15 cellular contexts compared by ENCODE assay signal in the genomic region with DNA sequence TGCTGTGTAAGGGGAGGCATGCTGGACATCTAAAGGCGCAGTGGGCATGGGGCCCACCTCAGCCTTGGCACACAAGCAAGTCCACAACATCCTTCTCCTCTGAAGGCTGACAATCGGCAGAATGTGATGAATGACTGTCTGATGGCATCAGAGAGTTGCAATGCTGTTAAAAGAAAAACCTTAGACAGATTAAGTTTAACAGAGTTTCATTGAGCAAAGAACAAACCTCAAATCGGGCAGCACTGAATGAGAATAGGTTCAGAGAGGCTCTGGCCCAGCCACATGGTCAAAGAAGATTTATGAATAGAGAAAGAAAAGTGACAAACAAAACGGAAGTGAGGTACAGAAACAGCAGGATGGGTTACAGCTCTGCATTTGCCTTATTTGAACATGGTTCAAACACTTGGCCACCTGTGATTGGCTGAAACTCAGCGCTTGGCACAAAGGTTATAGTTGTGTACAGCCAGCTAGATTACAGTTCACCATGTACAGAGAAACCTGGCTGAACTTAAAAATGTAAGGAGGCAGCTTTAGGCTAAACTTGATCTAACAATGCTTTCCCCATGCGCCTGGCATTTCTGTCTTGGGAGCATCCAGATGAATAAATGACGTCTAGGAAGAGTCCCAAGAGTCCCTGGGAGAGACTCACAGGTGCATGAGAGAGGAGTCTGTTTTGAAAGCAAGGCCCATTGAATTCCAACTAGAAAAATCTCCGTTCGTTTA.
"Had no signal": no experiment of that assay in that cellular context is flagged by ENCODE, and none has a peak within 500 bp of the region (broad histone marks: within the 10 kb centered on the region; RNA-seq: fewer than 3 reads in every experiment).

No MANE protein-coding gene starts in this region.

- H3K36me3 ChIP-seq: esophagus muscularis mucosa, ovary, upper lobe of right lung had no signal

- H3K4me1 ChIP-seq: esophagus muscularis mucosa, upper lobe of right lung had no signal

- H3K4me1 Mint-ChIP-seq: activated B cell treated with CpG ODN at 0.5 μM for 24 hours; activated naive CD4-positive, alpha-beta T cell treated with anti-CD3 and anti-CD28 coated beads, Interleukin-2, amount 10 ng/mL, durations not matched to agents 7 days and 5 days had no signal

- H3K4me3 Mint-ChIP-seq: activated B cell treated with CpG ODN at 0.5 μM for 24 hours; activated CD8-positive, alpha-beta T cell treated with anti-CD3 and anti-CD28 coated beads for 36 hours; activated naive CD4-positive, alpha-beta T cell treated with anti-CD3 and anti-CD28 coated beads, Interleukin-2, amount 10 ng/mL, durations not matched to agents 7 days and 5 days; activated T-cell treated with anti-CD3 and anti-CD28 coated beads, Interleukin-2, amount 50 U/mL, for 24 hours; dendritic cell treated with granulocyte-macrophage colony-stimulating factor and Interleukin-4, amounts not matched to agents 40 ng/mL and 50 ng/mL, for 4 days; naive thymus-derived CD8-positive, alpha-beta T cell; stimulated activated naive B cell treated with anti-CD40 and anti-IgM and Interleukin-4, amounts not matched to agents 10 μg/mL and 1 μg/mL and 100 μg/mL, for 72 hours; T-helper 2 cell treated with Interferon-gamma antibody and Interleukin-4, amounts not matched to agents 5 μg/mL and 100 μg/mL, for 36 hours had no signal

- H3K27ac ChIP-seq: esophagus muscularis mucosa, ovary, upper lobe of right lung had no signal

- H3K9me3 Mint-ChIP-seq: activated CD8-positive, alpha-beta T cell treated with anti-CD3 and anti-CD28 coated beads for 36 hours; activated naive CD4-positive, alpha-beta T cell treated with anti-CD3 and anti-CD28 coated beads, Interleukin-2, amount 10 ng/mL, durations not matched to agents 7 days and 5 days; activated T-cell treated with anti-CD3 and anti-CD28 coated beads, Interleukin-2, amount 50 U/mL, for 24 hours; activated T-helper 2 cell treated with anti-CD3 and anti-CD28 coated beads, Interferon-gamma antibody, Interleukin-2, Interleukin-4, amounts not matched to agents 10 μg/mL and 5 μg/mL and 100 μg/mL, durations not matched to agents 14 hours and 24 hours and 36 hours; dendritic cell treated with granulocyte-macrophage colony-stimulating factor and Interleukin-4, amounts not matched to agents 40 ng/mL and 50 ng/mL, for 4 days; naive thymus-derived CD8-positive, alpha-beta T cell; T-helper 2 cell treated with Interferon-gamma antibody and Interleukin-4, amounts not matched to agents 5 μg/mL and 100 μg/mL, for 36 hours had no signal

- DNase-seq: activated B cell treated with CpG ODN at 0.5 μM for 24 hours; activated CD4-positive, alpha-beta T cell treated with anti-CD3 and anti-CD28 coated beads for 4 hours; activated naive CD4-positive, alpha-beta T cell treated with anti-CD3 and anti-CD28 coated beads, Interleukin-2, amount 10 ng/mL, durations not matched to agents 7 days and 5 days; activated T-cell treated with anti-CD3 and anti-CD28 coated beads, Interleukin-2, amount 50 U/mL, for 24 hours; aorta; effector CD8-positive, alpha-beta T cell; naive thymus-derived CD8-positive, alpha-beta T cell; ovary; stimulated activated naive B cell treated with anti-CD40 and anti-IgM and Interleukin-4, amounts not matched to agents 10 μg/mL and 1 μg/mL and 100 μg/mL, for 72 hours; upper lobe of right lung had no signal

- H3K9me3 ChIP-seq: ovary, upper lobe of right lung had no signal

- H3K27me3 ChIP-seq: ovary, upper lobe of right lung had no signal

- H3K36me3 Mint-ChIP-seq: activated naive CD4-positive, alpha-beta T cell treated with anti-CD3 and anti-CD28 coated beads, Interleukin-2, amount 10 ng/mL, durations not matched to agents 7 days and 5 days; naive thymus-derived CD8-positive, alpha-beta T cell; stimulated activated naive B cell treated with anti-CD40 and anti-IgM and Interleukin-4, amounts not matched to agents 10 μg/mL and 1 μg/mL and 100 μg/mL, for 72 hours had no signal

- H3K27ac Mint-ChIP-seq: activated B cell treated with CpG ODN at 0.5 μM for 24 hours; activated CD8-positive, alpha-beta T cell treated with anti-CD3 and anti-CD28 coated beads for 36 hours; activated naive CD4-positive, alpha-beta T cell treated with anti-CD3 and anti-CD28 coated beads, Interleukin-2, amount 10 ng/mL, durations not matched to agents 7 days and 5 days; activated T-helper 2 cell treated with anti-CD3 and anti-CD28 coated beads, Interferon-gamma antibody, Interleukin-2, Interleukin-4, amounts not matched to agents 10 μg/mL and 5 μg/mL and 100 μg/mL, durations not matched to agents 14 hours and 24 hours and 36 hours; dendritic cell treated with granulocyte-macrophage colony-stimulating factor and Interleukin-4, amounts not matched to agents 40 ng/mL and 50 ng/mL, for 4 days; naive thymus-derived CD8-positive, alpha-beta T cell; stimulated activated naive B cell treated with anti-CD40 and anti-IgM and Interleukin-4, amounts not matched to agents 10 μg/mL and 1 μg/mL and 100 μg/mL, for 72 hours; T-helper 2 cell treated with Interferon-gamma antibody and Interleukin-4, amounts not matched to agents 5 μg/mL and 100 μg/mL, for 36 hours had no signal

- H3K4me3 ChIP-seq: esophagus muscularis mucosa, ovary, upper lobe of right lung had no signal

- ATAC-seq: naive thymus-derived CD8-positive, alpha-beta T cell; stimulated activated naive B cell treated with anti-CD40 and anti-IgM and Interleukin-4, amounts not matched to agents 10 μg/mL and 1 μg/mL and 100 μg/mL, for 72 hours had no signal
